Comparison of ENCODE assay signal across 25 cellular contexts in the genomic region with DNA sequence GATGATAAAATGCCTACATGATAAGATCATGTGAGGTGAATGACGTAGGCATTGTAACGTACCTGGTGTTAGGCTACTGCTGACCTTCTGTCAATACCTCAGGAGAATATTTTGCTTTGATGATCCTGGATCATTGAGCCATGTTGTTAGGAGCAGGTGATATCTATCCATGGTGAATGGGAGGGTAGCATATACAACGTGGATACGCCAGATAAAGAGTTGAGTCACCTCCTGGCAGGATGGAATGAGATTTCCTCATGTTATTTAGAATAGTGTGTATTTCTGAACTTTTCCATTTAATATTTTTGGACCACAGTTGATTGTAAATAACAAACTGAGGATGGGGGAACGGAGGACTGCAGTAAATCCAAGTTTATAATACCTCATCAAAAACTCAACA. TPM values are rescaled to one million over a fixed set of nuclear protein-coding genes. Genes with fewer than 3 reads are reported as not detected.
A peak's percentile ranks its signal among the peaks of the same experiment; 100 is the strongest.
DNase-seq lines count a peak whose midpoint lies in the region; ATAC-seq, FAIRE-seq and TF ChIP-seq lines count a peak whose summit lies in the region.
"Had no signal": no experiment of that assay in that cellular context is flagged by ENCODE, and none has a peak within 500 bp of the region (broad histone marks: within the 10 kb centered on the region; RNA-seq: fewer than 3 reads in every experiment).

No MANE protein-coding gene starts in this region.

- no peak overlapping the region for H3K4me3 ChIP-seq in K562
- no peak overlapping the region for H3K4me3 ChIP-seq in fibroblast of pulmonary artery (replicated peaks; ENCODE audit: low read depth, low read length)
- H3K4me3 ChIP-seq: A549; BLaER1 treated with 17β-estradiol and CSF1 and Interleukin-3, amounts not matched to agents 10 nM and 100 nM; GM12878; GM23338 had no signal

- no peak overlapping the region for H3K4me2 ChIP-seq in K562 (ENCODE audit: insufficient read depth, low read length)
- H3K4me2 ChIP-seq: A549; BLaER1 treated with 17β-estradiol and CSF1 and Interleukin-3, amounts not matched to agents 10 nM and 100 nM; GM23338 had no signal

- no peaks in the 10 kb centered on the region for H3K27me3 ChIP-seq in K562 (ENCODE audit: control insufficient read depth in 2 of 2, insufficient read depth in 2 of 2, low read length in 2 of 2)
- H3K27me3 ChIP-seq: BE2C; BLaER1 treated with 17β-estradiol and CSF1 and Interleukin-3, amounts not matched to agents 10 nM and 100 nM had no signal

- BruUV-seq in K562 (replicated peaks; lab: Mats Ljungman, UMichigan), result no TSS peak

- H3K9me3 Mint-ChIP-seq in activated CD4-positive, alpha-beta memory T cell treated with anti-CD3 and anti-CD28 coated beads, Interleukin-2, amount 10 ng/mL, durations not matched to agents 7 days and 5 days, result peaks cover 5% of the 10 kb centered on the region
- peaks cover 7% of the 10 kb centered on the region for H3K9me3 Mint-ChIP-seq in T-helper 2 cell treated with Interferon-gamma antibody and Interleukin-4, amounts not matched to agents 5 μg/mL and 100 μg/mL, for 36 hours

- no peak overlapping the region for H3K27ac ChIP-seq in K562 (ENCODE audit: extremely low read depth, low read depth, low read length)
- H3K27ac ChIP-seq: A549; BLaER1 treated with 17β-estradiol and CSF1 and Interleukin-3, amounts not matched to agents 10 nM and 100 nM had no signal

- no peak overlapping the region for H3K27ac Mint-ChIP-seq in activated CD4-positive, alpha-beta memory T cell treated with anti-CD3 and anti-CD28 coated beads, Interleukin-2, amount 10 ng/mL, durations not matched to agents 7 days and 5 days
- H3K27ac Mint-ChIP-seq in T-helper 2 cell treated with Interferon-gamma antibody and Interleukin-4, amounts not matched to agents 5 μg/mL and 100 μg/mL, for 36 hours, result no peak overlapping the region
- H3K27ac Mint-ChIP-seq: CD14-positive monocyte; CD4-positive, alpha-beta T cell; CD8-positive, alpha-beta memory T cell; GM23338; H9 had no signal

- POLR2A ChIA-PET in K562 (lab: Yijun Ruan, JAX), result no interaction called here
- POLR2A ChIA-PET in activated CD4-positive, alpha-beta memory T cell treated with anti-CD3 and anti-CD28 coated beads, Interleukin-2, amount 10 ng/mL, durations not matched to agents 7 days and 5 days (lab: Charles Lee), result interaction anchor here (1.5 kb wide), 1 partner anchor 12 kb away, joined by 3 read pairs; the partner anchor contains the start of gene CLDN12

- H3K9me3 ChIP-seq in K562 (replicated peaks; ENCODE audit: control insufficient read depth, insufficient read depth, low read depth, low read length), result peaks cover 2% of the 10 kb centered on the region; the same call in 1 of the 2 replicates
- H3K9me3 ChIP-seq: BE2C had no signal

- no peaks in the 10 kb centered on the region for H4K20me1 ChIP-seq in K562 (replicated peaks; ENCODE audit: control insufficient read depth, insufficient read depth, low read length)
- H4K20me1 ChIP-seq: BLaER1 treated with 17β-estradiol and CSF1 and Interleukin-3, amounts not matched to agents 10 nM and 100 nM had no signal

- H3K9ac ChIP-seq in K562 (ENCODE audit: insufficient read depth in 1 of 2, low read depth in 2 of 2, low read length in 2 of 2), result no peak overlapping the region
- H3K9ac ChIP-seq: BLaER1 treated with 17β-estradiol and CSF1 and Interleukin-3, amounts not matched to agents 10 nM and 100 nM had no signal

- 73% methylated on average over 5 of the region's 5 CpGs for WGBS in K562 (ENCODE audit: insufficient coverage, low coverage, missing lambda C conversion rate)

- no peak for TF ChIP-seq RAD21 in K562 (CRISPR knock-in tag; conservative IDR thresholded peaks at IDR 0.05 in 1 of 2, IDR thresholded peaks at IDR 0.05 in 1 of 2)

- no peak overlapping the region for H3K4me3 Mint-ChIP-seq in activated CD4-positive, alpha-beta memory T cell treated with anti-CD3 and anti-CD28 coated beads, Interleukin-2, amount 10 ng/mL, durations not matched to agents 7 days and 5 days
- H3K4me3 Mint-ChIP-seq in T-helper 2 cell treated with Interferon-gamma antibody and Interleukin-4, amounts not matched to agents 5 μg/mL and 100 μg/mL, for 36 hours, result no peak overlapping the region
- H3K4me3 Mint-ChIP-seq: CD14-positive monocyte; CD4-positive, alpha-beta T cell; CD8-positive, alpha-beta memory T cell; GM23338; H9 had no signal

- H3K4me1 ChIP-seq in K562 (replicated peaks in 1 of 2; ENCODE audit: control insufficient read depth in 2 of 2, insufficient read depth in 2 of 2, low read length in 2 of 2), result no peaks in the 10 kb centered on the region
- H3K4me1 ChIP-seq: A549; BE2C; BLaER1 treated with 17β-estradiol and CSF1 and Interleukin-3, amounts not matched to agents 10 nM and 100 nM had no signal

- H3K4me1 Mint-ChIP-seq in activated CD4-positive, alpha-beta memory T cell treated with anti-CD3 and anti-CD28 coated beads, Interleukin-2, amount 10 ng/mL, durations not matched to agents 7 days and 5 days, result no peaks in the 10 kb centered on the region
- H3K4me1 Mint-ChIP-seq in T-helper 2 cell treated with Interferon-gamma antibody and Interleukin-4, amounts not matched to agents 5 μg/mL and 100 μg/mL, for 36 hours (ENCODE audit: low read depth), result no peaks in the 10 kb centered on the region
- H3K4me1 Mint-ChIP-seq: CD14-positive monocyte; CD8-positive, alpha-beta memory T cell; GM23338; H9 had no signal

- no peak for TF ChIP-seq CTCF in K562 (IDR thresholded peaks at IDR 0.05 in 2 of 3, conservative IDR thresholded peaks at IDR 0.05 in 1 of 3; ENCODE audit: insufficient read depth in 2 of 3, low read depth in 1 of 3, low read length in 3 of 3)
- no peak for TF ChIP-seq CTCF in fibroblast of pulmonary artery (IDR thresholded peaks at IDR 0.05; ENCODE audit: low read length, missing control alignments)

- in situ Hi-C loops in K562 (cut with MboI), result no loop called here

- CTCF ChIA-PET in K562 (lab: Yijun Ruan, JAX; ENCODE audit: low intra/inter-chr PET ratio), result no interaction called here
- CTCF ChIA-PET in activated CD4-positive, alpha-beta memory T cell treated with anti-CD3 and anti-CD28 coated beads, Interleukin-2, amount 10 ng/mL, durations not matched to agents 7 days and 5 days (lab: Charles Lee), result no interaction called here

- FAIRE-seq in K562 (lab: Jason Lieb, UNC) (no peak), urothelium cell line (lab: Jason Lieb, UNC) (peak; percentile 82)
- FAIRE-seq: A549, D721Med, GM12878 had no signal

- H3K36me3 Mint-ChIP-seq in activated CD4-positive, alpha-beta memory T cell treated with anti-CD3 and anti-CD28 coated beads, Interleukin-2, amount 10 ng/mL, durations not matched to agents 7 days and 5 days (ENCODE audit: low read depth), result peaks cover 4% of the 10 kb centered on the region
- H3K36me3 Mint-ChIP-seq in T-helper 2 cell treated with Interferon-gamma antibody and Interleukin-4, amounts not matched to agents 5 μg/mL and 100 μg/mL, for 36 hours (ENCODE audit: low read depth), result peaks cover 13% of the 10 kb centered on the region

- no peak overlapping the region for H2AFZ ChIP-seq in K562 (ENCODE audit: low read depth, low read length)
- H2AFZ ChIP-seq: GM23338 had no signal

- intact Hi-C loops in K562 (cut with micrococcal nuclease), result no loop called here

- no peaks in the 10 kb centered on the region for H3K79me2 ChIP-seq in K562 (ENCODE audit: control insufficient read depth, insufficient read depth, low read length)

- no peaks in the 10 kb centered on the region for H3K9me1 ChIP-seq in K562 (ENCODE audit: control insufficient read depth, insufficient read depth, low read length)

- no peak for TF ChIP-seq EP300 in K562 (IDR thresholded peaks at IDR 0.05; ENCODE audit: low read length)

- H3K27me3 Mint-ChIP-seq in activated CD4-positive, alpha-beta memory T cell treated with anti-CD3 and anti-CD28 coated beads, Interleukin-2, amount 10 ng/mL, durations not matched to agents 7 days and 5 days, result no peaks in the 10 kb centered on the region
- no peaks in the 10 kb centered on the region for H3K27me3 Mint-ChIP-seq in T-helper 2 cell treated with Interferon-gamma antibody and Interleukin-4, amounts not matched to agents 5 μg/mL and 100 μg/mL, for 36 hours (ENCODE audit: low read depth)
- H3K27me3 Mint-ChIP-seq: CD4-positive, alpha-beta T cell; CD8-positive, alpha-beta memory T cell had no signal

- ATAC-seq in K562 (no peak), GM18517 (IDR thresholded peaks at IDR 0.05; ENCODE audit: unreplicated experiment) (no peak)
- ATAC-seq: A549, GM12878, GM23338, HCT116 had no signal

- no peak for TF ChIP-seq POLR2A in K562 (conservative IDR thresholded peaks at IDR 0.05)

- H3K36me3 ChIP-seq in K562 (ENCODE audit: control insufficient read depth, insufficient read depth, low read length), result peaks cover 6% of the 10 kb centered on the region; the same call in 1 of the 3 replicates
- H3K36me3 ChIP-seq: BE2C had no signal

- peak; percentile 35 for DNase-seq in NCI-H226
- DNase-seq in K562 (ENCODE audit: extremely low read depth in 1 of 4, low spot score in 3 of 4), result no peak
- peak; percentile 28 for DNase-seq in fibroblast of pulmonary artery (ENCODE audit: low read depth)
- no peak for DNase-seq in urothelium cell line (ENCODE audit: low spot score)
- no peak for DNase-seq in activated CD4-positive, alpha-beta memory T cell treated with anti-CD3 and anti-CD28 coated beads, Interleukin-2, amount 10 ng/mL, durations not matched to agents 7 days and 5 days
- DNase-seq in T-helper 2 cell treated with Interferon-gamma antibody and Interleukin-4, amounts not matched to agents 5 μg/mL and 100 μg/mL, for 36 hours (ENCODE audit: low spot score), result no peak
- DNase-seq: 8988T; ACHN; AML-193; BE2C; CD4-positive, alpha-beta T cell; CD8-positive, alpha-beta memory T cell; DMS 273 treated with DMSO at 0.1 percent for 48 hours; DMS79; EL; GDM1; H9 had no signal

RNA-seq across cellular contexts. Expression of gene CLDN12, which starts 11.8 kb away (rescaled TPM):
- 63.5 and 77.1 TPM in 2 replicates for total RNA-seq in K562 (2011; cell fraction: chromatin; rRNA removed; ENCODE audit: low replicate concordance)
- 27.8 and 34.3 TPM in 2 replicates for total RNA-seq in K562 (2011; cell fraction: nucleolus; rRNA removed)
- total RNA-seq in K562 (2011; cell fraction: nucleoplasm; rRNA removed), result 67.9 and 96.9 TPM in 2 replicates
- total RNA-seq in K562 (2014; rRNA removed) (5.8 and 7.1 TPM in 2 replicates), K562 (2014; rRNA removed; fragmentation: Illumina TruSeq; extraction: Trizol) (15.3 and 16.1 TPM in 2 replicates), K562 (2015; rRNA removed; fragmentation: Illumina TruSeq; extraction: Trizol) (12.5 and 12.8 TPM in 2 replicates), K562 (2021) (14.3 and 15.1 TPM in 2 replicates)
- polyA plus RNA-seq in K562 (2011; rRNA removed) (36.6 and 42.2 TPM in 2 replicates), K562 (2014; fragmentation: Illumina TruSeq; extraction: Trizol) (12.9 and 15.8 TPM in 2 replicates), K562 (2014; fragmentation: Nextera tagmentation; extraction: Ambion mirVana) (10 to 100 TPM; 17.5 to 18.0 TPM), K562 (2014; rRNA removed) (12.7 and 13.5 TPM in 2 replicates)
- 34.7 and 40.8 TPM in 2 replicates for polyA plus RNA-seq in K562 (2011; cell fraction: cytosol; rRNA removed)
- polyA plus RNA-seq in K562 (2011; cell fraction: nucleus; rRNA removed), result 70.0 and 111 TPM in 2 replicates
- 9.5 and 14.2 TPM in 2 replicates for polyA plus RNA-seq in K562 (2012)
- polyA minus RNA-seq in K562 (2011; rRNA and poly(A)+ RNA removed), result 37.3 and 64.1 TPM in 2 replicates
- polyA minus RNA-seq in K562 (2011; cell fraction: cytosol; rRNA and poly(A)+ RNA removed), result 10.3 and 17.0 TPM in 2 replicates
- polyA minus RNA-seq in K562 (2011; cell fraction: nucleus; rRNA and poly(A)+ RNA removed), result 29.5 and 30.5 TPM in 2 replicates
- 1 to 10 TPM; 6.0 to 6.7 TPM for total RNA-seq in activated CD4-positive, alpha-beta memory T cell treated with anti-CD3 and anti-CD28 coated beads, Interleukin-2, amount 10 ng/mL, durations not matched to agents 7 days and 5 days

RNA-seq across cellular contexts. Expression of gene GTPBP10, which starts 45.0 kb away (rescaled TPM):
- 46.1 and 128 TPM in 2 replicates for total RNA-seq in K562 (2011; cell fraction: chromatin; rRNA removed; ENCODE audit: low replicate concordance)
- 21.3 and 33.0 TPM in 2 replicates for total RNA-seq in K562 (2011; cell fraction: nucleolus; rRNA removed)
- total RNA-seq in K562 (2011; cell fraction: nucleoplasm; rRNA removed), result 25.0 and 47.4 TPM in 2 replicates
- total RNA-seq in K562 (2014; rRNA removed) (19.3 and 34.6 TPM in 2 replicates), K562 (2014; rRNA removed; fragmentation: Illumina TruSeq; extraction: Trizol) (78.7 and 91.3 TPM in 2 replicates), K562 (2015; rRNA removed; fragmentation: Illumina TruSeq; extraction: Trizol) (35.6 and 40.9 TPM in 2 replicates), K562 (2021) (58.3 and 65.2 TPM in 2 replicates)
- polyA plus RNA-seq in K562 (2011; rRNA removed) (41.8 and 75.2 TPM in 2 replicates), K562 (2014; fragmentation: Illumina TruSeq; extraction: Trizol) (62.1 and 89.8 TPM in 2 replicates), K562 (2014; fragmentation: Nextera tagmentation; extraction: Ambion mirVana) (10 to 100 TPM; 87.7 to 87.9 TPM), K562 (2014; rRNA removed) (53.2 and 76.4 TPM in 2 replicates)
- 4.6 and 11.1 TPM in 2 replicates for polyA plus RNA-seq in K562 (2011; cell fraction: cytosol; rRNA removed)
- 20.4 and 24.2 TPM in 2 replicates for polyA plus RNA-seq in K562 (2011; cell fraction: nucleus; rRNA removed)
- polyA plus RNA-seq in K562 (2012), result 33.3 and 42.8 TPM in 2 replicates
- polyA minus RNA-seq in K562 (2011; rRNA and poly(A)+ RNA removed), result 58.9 and 71.1 TPM in 2 replicates
- 3.0 and 13.5 TPM in 2 replicates for polyA minus RNA-seq in K562 (2011; cell fraction: cytosol; rRNA and poly(A)+ RNA removed)
- 28.3 and 30.2 TPM in 2 replicates for polyA minus RNA-seq in K562 (2011; cell fraction: nucleus; rRNA and poly(A)+ RNA removed)
- 10 to 100 TPM; 26.6 to 28.3 TPM for total RNA-seq in activated CD4-positive, alpha-beta memory T cell treated with anti-CD3 and anti-CD28 coated beads, Interleukin-2, amount 10 ng/mL, durations not matched to agents 7 days and 5 days

Comparison
In these comparisons a context has a peak if more than half of its experiments do, and no peak if none do; other contexts are left out.
1. DNase-seq: peak in NCI-H226 (single experiment) and fibroblast of pulmonary artery (single experiment); none in K562 (0 of 4), urothelium cell line (single experiment), activated CD4-positive, alpha-beta memory T cell treated with anti-CD3 and anti-CD28 coated beads, Interleukin-2, amount 10 ng/mL, durations not matched to agents 7 days and 5 days (single experiment) and T-helper 2 cell treated with Interferon-gamma antibody and Interleukin-4, amounts not matched to agents 5 μg/mL and 100 μg/mL, for 36 hours (single experiment).